In the genomic region with DNA sequence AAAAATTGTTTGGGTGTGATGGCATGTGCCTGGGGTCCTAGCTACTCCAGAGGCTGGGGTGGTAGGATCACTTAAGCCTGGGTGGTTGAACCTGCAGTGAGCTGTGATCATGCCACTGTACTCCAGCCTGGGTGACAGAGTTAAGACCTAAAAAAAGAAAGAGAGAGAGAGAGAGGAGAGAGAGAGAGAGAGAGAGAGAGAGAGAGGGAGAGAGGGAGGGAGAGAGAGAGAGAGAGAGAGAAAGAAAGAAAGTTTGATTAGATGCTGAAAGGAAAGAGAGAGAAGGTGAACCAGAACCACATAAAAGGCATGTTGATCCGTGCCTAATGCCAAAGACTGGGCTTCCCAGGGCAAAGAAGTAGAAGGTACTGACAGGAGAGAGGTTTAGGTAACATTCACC, we compare ENCODE assay signal across 26 cellular contexts.
"Had no signal": no experiment of that assay in that cellular context is flagged by ENCODE, and none has a peak within 500 bp of the region (broad histone marks: within the 10 kb centered on the region; RNA-seq: fewer than 3 reads in every experiment).

No MANE protein-coding gene starts in this region.

- H3K4me1 ChIP-seq: stomach, suprapubic skin, testis, thyroid gland, tibial artery, tibial nerve, upper lobe of left lung, upper lobe of right lung, uterus, vagina had no signal

- H3K4me3 ChIP-seq: stomach, suprapubic skin, testis, thoracic aorta, thyroid gland, tibial artery, tibial nerve, transverse colon, upper lobe of left lung, upper lobe of right lung, uterus, vagina had no signal

- H3K36me3 ChIP-seq: stomach, suprapubic skin, thoracic aorta, thyroid gland, tibial artery, tibial nerve, transverse colon, upper lobe of left lung, upper lobe of right lung, uterus, vagina had no signal

- H3K27me3 ChIP-seq: stomach, suprapubic skin, testis, thyroid gland, tibial artery, tibial nerve, transverse colon, upper lobe of left lung, upper lobe of right lung, uterus, vagina had no signal

- H3K27ac ChIP-seq: stomach, suprapubic skin, testis, thoracic aorta, thyroid gland, tibial artery, tibial nerve, transverse colon, upper lobe of left lung, upper lobe of right lung, uterus, vagina had no signal

- DNase-seq: stimulated activated CD4-positive, alpha-beta T cell treated with anti-CD3 and anti-CD28 coated beads, Interleukin-2, amount 100 ng/mL, for 48 hours; stimulated activated CD4-positive, alpha-beta T cell treated with anti-CD3 and anti-CD28 coated beads, Interleukin-4, amount 100 ng/mL, for 1 hour; stimulated activated CD4-positive, alpha-beta T cell treated with anti-CD3 and anti-CD28 coated beads, Interleukin-4, amount 100 ng/mL, for 24 hours; stimulated activated CD4-positive, alpha-beta T cell treated with anti-CD3 and anti-CD28 coated beads, Interleukin-4, amount 100 ng/mL, for 4 hours; stimulated activated CD8-positive, alpha-beta memory T cell treated with anti-CD3 and anti-CD28 coated beads, Interleukin-4, amount 100 ng/mL, for 48 hours; stimulated activated naive B cell treated with anti-CD40 and anti-IgM and Interleukin-4, amounts not matched to agents 10 μg/mL and 1 μg/mL and 100 μg/mL, for 72 hours; stimulated activated naive CD4-positive, alpha-beta T cell; stimulated activated naive CD4-positive, alpha-beta T cell treated with Interleukin-2 at 50 U/mL for 16 hours; stimulated activated naive CD8-positive, alpha-beta T cell treated with anti-CD3 and anti-CD28 coated beads, Interleukin-15, amount 100 ng/mL, for 72 hours; stimulated activated naive CD8-positive, alpha-beta T cell treated with anti-CD3 and anti-CD28 coated beads, Interleukin-15, Interleukin-2, amounts not matched to agents 100 U/mL and 50 U/mL, for 24 hours; stomach; substantia nigra; testis; thyroid gland; tibial artery; transverse colon; trophoblast cell; upper lobe of left lung; upper lobe of right lung; uterus had no signal

- ATAC-seq: stimulated activated memory B cell treated with anti-CD40 and anti-IgM and Interleukin-4, amounts not matched to agents 10 μg/mL and 1 μg/mL and 100 μg/mL, for 72 hours; stimulated activated naive B cell treated with anti-CD40 and anti-IgM and Interleukin-4, amounts not matched to agents 10 μg/mL and 1 μg/mL and 100 μg/mL, for 72 hours; stimulated activated naive CD8-positive, alpha-beta T cell treated with anti-CD3 and anti-CD28 coated beads, Interleukin-15, Interleukin-2, amounts not matched to agents 100 U/mL and 50 U/mL, for 24 hours; upper lobe of right lung had no signal

- FAIRE-seq: urothelium cell line had no signal

- H3K9me3 ChIP-seq: stomach, suprapubic skin, testis, thoracic aorta, thyroid gland, tibial artery, tibial nerve, transverse colon, upper lobe of left lung, upper lobe of right lung, uterus, vagina had no signal
